1 cellular context compared by ENCODE assay signal in the genomic region with DNA sequence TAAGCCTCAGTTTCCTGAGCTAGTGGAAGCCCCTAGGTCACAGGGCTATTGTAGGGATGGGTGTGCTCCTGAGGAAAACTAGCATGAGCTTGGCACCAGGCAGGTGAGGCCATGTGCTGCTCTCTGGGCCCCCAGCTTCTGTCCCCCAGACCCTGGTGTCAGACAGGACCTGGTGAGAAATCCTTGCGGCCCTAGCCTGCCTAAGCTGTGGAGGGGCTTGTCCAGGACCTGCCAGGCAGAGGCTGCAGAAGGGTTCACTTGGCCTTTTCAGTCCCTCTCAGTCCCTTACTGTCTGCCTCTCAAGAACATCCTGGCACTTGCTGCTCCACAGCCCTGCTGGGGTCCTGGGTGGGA.
TF ChIP-seq lines count a peak whose summit lies in the region.

No MANE protein-coding gene starts in this region.

TF ChIP-seq in GM23338, 12 proteins besides CTCF, POLR2A, EP300 and RAD21 (continued from another document):
- TF ChIP-seq ZNF462 (CRISPR knock-in tag; IDR thresholded peaks at IDR 0.05) = no peak
- TF ChIP-seq, protein P1, sequence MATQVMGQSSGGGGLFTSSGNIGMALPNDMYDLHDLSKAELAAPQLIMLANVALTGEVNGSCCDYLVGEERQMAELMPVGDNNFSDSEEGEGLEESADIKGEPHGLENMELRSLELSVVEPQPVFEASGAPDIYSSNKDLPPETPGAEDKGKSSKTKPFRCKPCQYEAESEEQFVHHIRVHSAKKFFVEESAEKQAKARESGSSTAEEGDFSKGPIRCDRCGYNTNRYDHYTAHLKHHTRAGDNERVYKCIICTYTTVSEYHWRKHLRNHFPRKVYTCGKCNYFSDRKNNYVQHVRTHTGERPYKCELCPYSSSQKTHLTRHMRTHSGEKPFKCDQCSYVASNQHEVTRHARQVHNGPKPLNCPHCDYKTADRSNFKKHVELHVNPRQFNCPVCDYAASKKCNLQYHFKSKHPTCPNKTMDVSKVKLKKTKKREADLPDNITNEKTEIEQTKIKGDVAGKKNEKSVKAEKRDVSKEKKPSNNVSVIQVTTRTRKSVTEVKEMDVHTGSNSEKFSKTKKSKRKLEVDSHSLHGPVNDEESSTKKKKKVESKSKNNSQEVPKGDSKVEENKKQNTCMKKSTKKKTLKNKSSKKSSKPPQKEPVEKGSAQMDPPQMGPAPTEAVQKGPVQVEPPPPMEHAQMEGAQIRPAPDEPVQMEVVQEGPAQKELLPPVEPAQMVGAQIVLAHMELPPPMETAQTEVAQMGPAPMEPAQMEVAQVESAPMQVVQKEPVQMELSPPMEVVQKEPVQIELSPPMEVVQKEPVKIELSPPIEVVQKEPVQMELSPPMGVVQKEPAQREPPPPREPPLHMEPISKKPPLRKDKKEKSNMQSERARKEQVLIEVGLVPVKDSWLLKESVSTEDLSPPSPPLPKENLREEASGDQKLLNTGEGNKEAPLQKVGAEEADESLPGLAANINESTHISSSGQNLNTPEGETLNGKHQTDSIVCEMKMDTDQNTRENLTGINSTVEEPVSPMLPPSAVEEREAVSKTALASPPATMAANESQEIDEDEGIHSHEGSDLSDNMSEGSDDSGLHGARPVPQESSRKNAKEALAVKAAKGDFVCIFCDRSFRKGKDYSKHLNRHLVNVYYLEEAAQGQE (IDR thresholded peaks at IDR 0.05; ENCODE audit: unreplicated experiment) = no peak
- TF ChIP-seq STAT1 (IDR thresholded peaks at IDR 0.05; ENCODE audit: unreplicated experiment) = no peak
